Comparison of ENCODE assay signal across 8 cellular contexts in the genomic region with DNA sequence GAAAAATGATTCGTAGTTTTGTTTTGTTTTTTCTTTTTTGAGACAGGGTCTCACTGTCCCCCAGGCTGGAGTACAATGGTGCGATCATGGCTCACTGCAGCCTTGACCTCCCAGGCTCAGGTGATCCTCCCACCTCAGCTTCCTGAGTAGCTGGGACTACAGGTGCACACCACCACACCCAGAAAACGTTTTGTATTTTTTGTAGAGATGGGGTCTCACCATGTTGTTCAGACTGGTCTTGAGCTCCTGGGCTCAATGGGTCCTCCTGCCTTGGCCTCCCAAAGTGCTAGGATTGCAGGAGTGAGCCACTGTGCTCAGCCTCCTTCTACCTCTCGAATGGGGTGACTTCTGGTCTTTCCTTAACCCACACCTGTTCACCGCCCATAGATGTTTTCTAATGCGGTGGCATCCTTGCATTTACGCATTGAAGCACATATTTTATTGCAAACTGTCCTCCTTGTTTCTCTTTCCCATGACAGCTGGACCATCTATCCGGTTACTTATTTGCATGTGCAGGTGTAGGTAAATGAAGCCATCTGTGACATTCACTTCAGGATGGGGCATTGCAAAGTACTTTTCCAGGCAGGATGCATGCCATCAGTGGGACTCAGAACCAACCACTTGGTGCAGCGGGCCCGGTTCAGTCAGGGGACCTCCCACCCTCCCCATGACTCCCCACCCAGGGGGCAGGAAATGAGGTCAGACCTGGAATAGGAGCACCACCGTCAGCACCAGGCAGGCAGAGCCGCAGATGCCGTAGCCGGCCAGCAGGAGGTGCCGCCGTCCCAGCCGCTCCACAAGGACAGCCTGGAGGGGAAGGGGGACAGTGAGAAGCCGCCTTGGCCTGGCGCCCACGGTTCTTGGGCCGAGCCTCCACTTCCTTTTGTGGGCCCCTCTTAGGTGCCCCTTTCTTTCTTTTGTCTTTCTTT. TPM values are rescaled to one million over a fixed set of nuclear protein-coding genes. Genes with fewer than 3 reads are reported as not detected.
DNase-seq lines count a peak whose midpoint lies in the region; ATAC-seq and TF ChIP-seq lines count a peak whose summit lies in the region.

No MANE protein-coding gene starts in this region.

- no peaks in the 10 kb centered on the region for H3K36me3 ChIP-seq in tibial nerve

- H3K27me3 ChIP-seq in right cardiac atrium (ENCODE audit: control insufficient read depth, insufficient read depth) (no peaks in the 10 kb centered on the region), tibial nerve (no peaks in the 10 kb centered on the region)

- H3K4me1 Mint-ChIP-seq in activated CD8-positive, alpha-beta T cell treated with anti-CD3 and anti-CD28 coated beads for 36 hours (ENCODE audit: low read depth) = peaks cover 7% of the 10 kb centered on the region

- CTCF ChIA-PET in activated CD8-positive, alpha-beta T cell treated with anti-CD3 and anti-CD28 coated beads for 36 hours (lab: Charles Lee) = interaction anchor here (0.8 to 1.6 kb wide), 3 partner anchors 92 to 94 kb away, joined by 3 to 4 read pairs (median 3); no protein-coding TSS in a partner anchor

- H3K27ac Mint-ChIP-seq in activated CD8-positive, alpha-beta T cell treated with anti-CD3 and anti-CD28 coated beads for 36 hours = no peak overlapping the region

- no peaks in the 10 kb centered on the region for H3K9me3 ChIP-seq in right cardiac atrium (ENCODE audit: control insufficient read depth, low read length)
- no peaks in the 10 kb centered on the region for H3K9me3 ChIP-seq in tibial nerve

- DNase-seq in D341Med (ENCODE audit: low spot score) (peak; percentile 60), HFF-Myc (ENCODE audit: extremely low read depth, low read depth) (no peak), right cardiac atrium (peak; percentile 28 to 71 (median 60)), tibial nerve (ENCODE audit: low spot score in 2 of 2) (no peak), medulla oblongata (ENCODE audit: extremely low spot score) (no peak), GF-D8 (lab: John Stamatoyannopoulos, UW) (no peak), A172 (ENCODE audit: low spot score) (no peak)
- DNase-seq in activated CD8-positive, alpha-beta T cell treated with anti-CD3 and anti-CD28 coated beads for 36 hours = peak; percentile 55

- POLR2A ChIA-PET in activated CD8-positive, alpha-beta T cell treated with anti-CD3 and anti-CD28 coated beads for 36 hours (lab: Charles Lee) = no interaction called here

- intact Hi-C loops in activated CD8-positive, alpha-beta T cell treated with anti-CD3 and anti-CD28 coated beads for 36 hours (cut with micrococcal nuclease) = loop anchor here (5.0 to 10.0 kb wide), 2 partner anchors 92 to 95 kb away; no protein-coding TSS in a partner anchor
- intact Hi-C loops in right cardiac atrium (cut with DNase I) = loop anchor here in 2 of 4 donors (5.0 to 10.0 kb wide), 3 partner anchors 92 to 95 kb away; no protein-coding TSS in a partner anchor

- H3K36me3 Mint-ChIP-seq in activated CD8-positive, alpha-beta T cell treated with anti-CD3 and anti-CD28 coated beads for 36 hours (ENCODE audit: low read depth) = no peaks in the 10 kb centered on the region

- H3K4me3 ChIP-seq in HFF-Myc (replicated peaks; ENCODE audit: low read depth, low read length) (no peak overlapping the region), right cardiac atrium (ENCODE audit: low read length) (no peak overlapping the region), tibial nerve (no peak overlapping the region)

- no peaks in the 10 kb centered on the region for H3K9me3 Mint-ChIP-seq in activated CD8-positive, alpha-beta T cell treated with anti-CD3 and anti-CD28 coated beads for 36 hours

- H3K27ac ChIP-seq in right cardiac atrium (ENCODE audit: low read length) (no peak overlapping the region), tibial nerve (no peak overlapping the region)

- no peak for TF ChIP-seq POLR2A in tibial nerve (IDR thresholded peaks at IDR 0.05)

- H3K27me3 Mint-ChIP-seq in activated CD8-positive, alpha-beta T cell treated with anti-CD3 and anti-CD28 coated beads for 36 hours = peaks cover 2% of the 10 kb centered on the region

- ATAC-seq in activated CD8-positive, alpha-beta T cell treated with anti-CD3 and anti-CD28 coated beads for 36 hours = peak; percentile 60
- ATAC-seq in right cardiac atrium = peak in 1 of 2 donors; percentile 34

- 55% methylated on average over 21 of the region's 21 CpGs for WGBS in right cardiac atrium
- 58 to 60% methylated on average over 21 of the region's 21 CpGs for WGBS in tibial nerve, 2 donors

- TF ChIP-seq CTCF in HFF-Myc (IDR thresholded peaks at IDR 0.05; ENCODE audit: low read depth, low read length, missing control alignments) (peak; percentile 56), tibial nerve (IDR thresholded peaks at IDR 0.05) (peak in 3 of 5 experiments; percentile 22 to 29 (median 25))
- peak; percentile 65 for TF ChIP-seq CTCF in activated CD8-positive, alpha-beta T cell treated with anti-CD3 and anti-CD28 coated beads for 36 hours (IDR thresholded peaks at IDR 0.05)

- H3K4me1 ChIP-seq in right cardiac atrium (ENCODE audit: control insufficient read depth, insufficient read depth, low read length) (no peaks in the 10 kb centered on the region), tibial nerve (peaks cover 0 to 12% (median 0%) of the 10 kb centered on the region in 4 donors)

- no peak for TF ChIP-seq EP300 in tibial nerve (IDR thresholded peaks at IDR 0.05)

- H3K4me3 Mint-ChIP-seq in activated CD8-positive, alpha-beta T cell treated with anti-CD3 and anti-CD28 coated beads for 36 hours = no peak overlapping the region

RNA-seq across cellular contexts. Expression of a gene that starts 16.5 kb away (rescaled TPM):
- total RNA-seq in activated CD8-positive, alpha-beta T cell treated with anti-CD3 and anti-CD28 coated beads for 36 hours = under 1 TPM in 1 of 2 experiments, not detected in 1; 0.20 TPM
- total RNA-seq in right cardiac atrium (not detected), tibial nerve (not detected)
- polyA plus RNA-seq in right cardiac atrium = not detected
- total RNA-seq in A172 (2014; rRNA removed; shearing (Covaris generic)) = not detected in 2 replicates

RNA-seq across cellular contexts. Expression of a gene that starts 59.7 kb away (rescaled TPM):
- not detected for total RNA-seq in activated CD8-positive, alpha-beta T cell treated with anti-CD3 and anti-CD28 coated beads for 36 hours
- total RNA-seq in right cardiac atrium (1 to 10 TPM in 3 of 4 donors, under 1 TPM in 1; 0.93 to 3.6 (median 2.7) TPM), tibial nerve (10 to 100 TPM in 1 of 4 donors, 1 to 10 TPM in 3; 1.9 to 15.7 (median 5.2) TPM)
- polyA plus RNA-seq in right cardiac atrium = 2.2 TPM
- total RNA-seq in A172 (2014; rRNA removed; shearing (Covaris generic)) = not detected in 2 replicates

Comparison
In these comparisons a context has a peak if more than half of its experiments do, and no peak if none do; other contexts are left out.
1. DNase-seq: peak in D341Med (single experiment), activated CD8-positive, alpha-beta T cell treated with anti-CD3 and anti-CD28 coated beads for 36 hours (single experiment) and right cardiac atrium (3 of 3); none in HFF-Myc (single experiment), tibial nerve (0 of 2), medulla oblongata (single experiment), GF-D8 (single experiment) and A172 (single experiment).
2. Peak in every context shown above with its lines, with median percentiles within 50 percentile points of each other: CTCF ChIP-seq.